18 cellular contexts compared by ENCODE assay signal in genomic region chr12:106971065-106971464, GRCh38. TPM values are rescaled to one million over a fixed set of nuclear protein-coding genes. Genes with fewer than 3 reads are reported as not detected.
A peak's percentile ranks its signal among the peaks of the same experiment; 100 is the strongest.
DNase-seq lines count a peak whose midpoint lies in the region; ATAC-seq, FAIRE-seq and TF ChIP-seq lines count a peak whose summit lies in the region.
"Had no signal": no experiment of that assay in that cellular context is flagged by ENCODE, and none has a peak within 500 bp of the region (broad histone marks: within the 10 kb centered on the region; RNA-seq: fewer than 3 reads in every experiment).

No MANE protein-coding gene starts in this region.

- POLR2A ChIA-PET in activated CD4-positive, alpha-beta T cell treated with anti-CD3 and anti-CD28 coated beads for 36 hours (lab: Charles Lee): no interaction called here
- POLR2A ChIA-PET in CD4-positive, alpha-beta memory T cell (lab: Charles Lee; ENCODE audit: partially characterized antibody): interaction anchor here (1.0 to 1.3 kb wide), 2 partner anchors 13 to 15 kb away, joined by 3 read pairs; partner anchors contain the start of gene TMEM263
- POLR2A ChIA-PET in naive thymus-derived CD8-positive, alpha-beta T cell (lab: Charles Lee): no interaction called here

- no peaks in the 10 kb centered on the region for H3K27me3 ChIP-seq in CD4-positive, alpha-beta memory T cell (ENCODE audit: insufficient read depth, low read length)
- no peaks in the 10 kb centered on the region for H3K27me3 ChIP-seq in astrocyte (ENCODE audit: insufficient read depth, low read length)
- H3K27me3 ChIP-seq: BLaER1 had no signal

- DNase-seq in activated CD4-positive, alpha-beta T cell treated with anti-CD3 and anti-CD28 coated beads for 36 hours: no peak
- DNase-seq in activated CD4-positive, alpha-beta T cell treated with anti-CD3 and anti-CD28 coated beads, Interleukin-2, amount 10 ng/mL, durations not matched to agents 24 days and 14 days: no peak
- no peak for DNase-seq in CD4-positive, alpha-beta memory T cell
- no peak for DNase-seq in astrocyte (ENCODE audit: low read depth)
- DNase-seq in naive thymus-derived CD8-positive, alpha-beta T cell: no peak
- DNase-seq in NCI-H526 (lab: John Stamatoyannopoulos, UW): no peak
- no peak for DNase-seq in NCI-H1092 treated with DMSO at 0.1 percent for 48 hours (lab: John Stamatoyannopoulos, UW)
- DNase-seq: 8988T, KG1, NCI-H1436 treated with DMSO at 0.1 percent for 48 hours, NCI-H2081, NCI-H510A, NCI-H82 had no signal

- no peak overlapping the region for H3K4me3 ChIP-seq in CD4-positive, alpha-beta memory T cell (ENCODE audit: low read length in 2 of 2)
- no peak overlapping the region for H3K4me3 ChIP-seq in astrocyte (ENCODE audit: insufficient read depth, low read depth, low read length)
- H3K4me3 ChIP-seq: BLaER1, GM23338, SK-N-MC had no signal

- no peak overlapping the region for H3K9ac ChIP-seq in astrocyte (ENCODE audit: low read length)
- H3K9ac ChIP-seq: BLaER1 had no signal

- H3K4me2 ChIP-seq in astrocyte (ENCODE audit: low read length): no peak overlapping the region
- H3K4me2 ChIP-seq: BLaER1, GM23338 had no signal

- ATAC-seq in activated CD4-positive, alpha-beta T cell treated with anti-CD3 and anti-CD28 coated beads for 36 hours: no peak
- ATAC-seq in naive thymus-derived CD8-positive, alpha-beta T cell: no peak
- ATAC-seq in HG02870 (IDR thresholded peaks at IDR 0.05; ENCODE audit: unreplicated experiment): no peak
- ATAC-seq: GM23338, Panc1 had no signal

- H3K4me3 Mint-ChIP-seq in activated CD4-positive, alpha-beta T cell treated with anti-CD3 and anti-CD28 coated beads for 36 hours: no peak overlapping the region
- no peak overlapping the region for H3K4me3 Mint-ChIP-seq in activated CD4-positive, alpha-beta T cell treated with anti-CD3 and anti-CD28 coated beads, Interleukin-2, amount 10 ng/mL, durations not matched to agents 24 days and 14 days
- no peak overlapping the region for H3K4me3 Mint-ChIP-seq in CD4-positive, alpha-beta memory T cell
- peak overlapping the region; percentile 22 for H3K4me3 Mint-ChIP-seq in astrocyte (ENCODE audit: unreplicated experiment)
- H3K4me3 Mint-ChIP-seq in naive thymus-derived CD8-positive, alpha-beta T cell: peak overlapping the region in 1 of 10 donors; percentile 12
- H3K4me3 Mint-ChIP-seq: GM23338 had no signal

- H3K36me3 Mint-ChIP-seq in activated CD4-positive, alpha-beta T cell treated with anti-CD3 and anti-CD28 coated beads for 36 hours (ENCODE audit: low read depth): peaks cover 27% of the 10 kb centered on the region
- peaks cover 38% of the 10 kb centered on the region for H3K36me3 Mint-ChIP-seq in activated CD4-positive, alpha-beta T cell treated with anti-CD3 and anti-CD28 coated beads, Interleukin-2, amount 10 ng/mL, durations not matched to agents 24 days and 14 days (ENCODE audit: low read depth)
- H3K36me3 Mint-ChIP-seq in CD4-positive, alpha-beta memory T cell: peaks cover 28 to 53% of the 10 kb centered on the region in 2 donors
- H3K36me3 Mint-ChIP-seq in astrocyte (ENCODE audit: low read depth, unreplicated experiment): peaks cover 29% of the 10 kb centered on the region
- H3K36me3 Mint-ChIP-seq in naive thymus-derived CD8-positive, alpha-beta T cell: peaks cover 0 to 74% (median 22%) of the 10 kb centered on the region in 3 donors

- H3K27ac ChIP-seq in CD4-positive, alpha-beta memory T cell (ENCODE audit: low read depth, low read length): no peak overlapping the region
- no peak overlapping the region for H3K27ac ChIP-seq in astrocyte (ENCODE audit: low read depth, low read length)
- H3K27ac ChIP-seq: BLaER1, SK-N-MC had no signal

- no peaks in the 10 kb centered on the region for H3K27me3 Mint-ChIP-seq in activated CD4-positive, alpha-beta T cell treated with anti-CD3 and anti-CD28 coated beads for 36 hours
- H3K27me3 Mint-ChIP-seq in activated CD4-positive, alpha-beta T cell treated with anti-CD3 and anti-CD28 coated beads, Interleukin-2, amount 10 ng/mL, durations not matched to agents 24 days and 14 days: no peaks in the 10 kb centered on the region
- H3K27me3 Mint-ChIP-seq in CD4-positive, alpha-beta memory T cell: no peaks in the 10 kb centered on the region
- H3K27me3 Mint-ChIP-seq in astrocyte (ENCODE audit: low read depth, unreplicated experiment): no peaks in the 10 kb centered on the region
- H3K27me3 Mint-ChIP-seq in naive thymus-derived CD8-positive, alpha-beta T cell: no peaks in the 10 kb centered on the region

- H3K79me2 ChIP-seq in astrocyte (ENCODE audit: insufficient read depth, low read length): peaks cover 72% of the 10 kb centered on the region

- no peak overlapping the region for H2AFZ ChIP-seq in astrocyte (ENCODE audit: low read depth, low read length)
- H2AFZ ChIP-seq: GM23338 had no signal

- peaks cover 87% of the 10 kb centered on the region for H4K20me1 ChIP-seq in astrocyte (ENCODE audit: insufficient read depth, low read length)

- intact Hi-C loops in activated CD4-positive, alpha-beta T cell treated with anti-CD3 and anti-CD28 coated beads for 36 hours (cut with DNase I, micrococcal nuclease): no loop called here
- intact Hi-C loops in activated CD4-positive, alpha-beta T cell treated with anti-CD3 and anti-CD28 coated beads, Interleukin-2, amount 10 ng/mL, durations not matched to agents 24 days and 14 days (cut with micrococcal nuclease): no loop called here
- intact Hi-C loops in CD4-positive, alpha-beta memory T cell (cut with micrococcal nuclease): no loop called here

- peak overlapping the region; percentile 0 for H3K27ac Mint-ChIP-seq in activated CD4-positive, alpha-beta T cell treated with anti-CD3 and anti-CD28 coated beads for 36 hours
- H3K27ac Mint-ChIP-seq in activated CD4-positive, alpha-beta T cell treated with anti-CD3 and anti-CD28 coated beads, Interleukin-2, amount 10 ng/mL, durations not matched to agents 24 days and 14 days: no peak overlapping the region
- peak overlapping the region in 4 of 7 donors; percentile 1 to 77 (median 18) for H3K27ac Mint-ChIP-seq in CD4-positive, alpha-beta memory T cell
- H3K27ac Mint-ChIP-seq in astrocyte (ENCODE audit: unreplicated experiment): no peak overlapping the region
- H3K27ac Mint-ChIP-seq in naive thymus-derived CD8-positive, alpha-beta T cell: peak overlapping the region in 7 of 10 donors; percentile 5 to 89 (median 36)
- H3K27ac Mint-ChIP-seq: GM23338 had no signal

- CTCF ChIA-PET in activated CD4-positive, alpha-beta T cell treated with anti-CD3 and anti-CD28 coated beads for 36 hours (lab: Charles Lee): interaction anchor here (0.7 to 1.3 kb wide), 2 partner anchors 10 to 481 kb away, joined by 3 read pairs; no protein-coding TSS in a partner anchor
- CTCF ChIA-PET in CD4-positive, alpha-beta memory T cell (lab: Charles Lee; ENCODE audit: partially characterized antibody): no interaction called here

- peaks cover 17% of the 10 kb centered on the region for H3K36me3 ChIP-seq in CD4-positive, alpha-beta memory T cell (ENCODE audit: insufficient read depth, low read length)
- H3K36me3 ChIP-seq in astrocyte (ENCODE audit: insufficient read depth, low read length): peaks cover 48% of the 10 kb centered on the region

- H3K4me1 ChIP-seq in CD4-positive, alpha-beta memory T cell (ENCODE audit: insufficient read depth, low read length): no peaks in the 10 kb centered on the region
- H3K4me1 ChIP-seq in astrocyte (ENCODE audit: insufficient read depth, low read length): peaks cover 22% of the 10 kb centered on the region

- H3K9me3 ChIP-seq in CD4-positive, alpha-beta memory T cell (ENCODE audit: control insufficient read depth in 1 of 2, low read length in 2 of 2): no peaks in the 10 kb centered on the region
- no peaks in the 10 kb centered on the region for H3K9me3 ChIP-seq in astrocyte (ENCODE audit: insufficient read depth, low read depth, low read length)
- H3K9me3 ChIP-seq: BLaER1 had no signal

- FAIRE-seq in astrocyte (lab: Jason Lieb, UNC): no peak

- no peak for TF ChIP-seq CTCF in astrocyte (IDR thresholded peaks at IDR 0.05; ENCODE audit: insufficient read depth, low read depth, low read length)

- H3K4me1 Mint-ChIP-seq in activated CD4-positive, alpha-beta T cell treated with anti-CD3 and anti-CD28 coated beads for 36 hours: peaks cover 21% of the 10 kb centered on the region
- peaks cover 10% of the 10 kb centered on the region for H3K4me1 Mint-ChIP-seq in activated CD4-positive, alpha-beta T cell treated with anti-CD3 and anti-CD28 coated beads, Interleukin-2, amount 10 ng/mL, durations not matched to agents 24 days and 14 days
- H3K4me1 Mint-ChIP-seq in CD4-positive, alpha-beta memory T cell: peaks cover 2 to 12% (median 8%) of the 10 kb centered on the region in 4 donors
- peaks cover 31% of the 10 kb centered on the region for H3K4me1 Mint-ChIP-seq in astrocyte (ENCODE audit: low read depth, unreplicated experiment)
- H3K4me1 Mint-ChIP-seq in naive thymus-derived CD8-positive, alpha-beta T cell: peaks cover 16 to 30% (median 21%) of the 10 kb centered on the region in 4 donors
- H3K4me1 Mint-ChIP-seq: GM23338 had no signal

- no peaks in the 10 kb centered on the region for H3K9me3 Mint-ChIP-seq in activated CD4-positive, alpha-beta T cell treated with anti-CD3 and anti-CD28 coated beads for 36 hours (ENCODE audit: low read depth)
- H3K9me3 Mint-ChIP-seq in activated CD4-positive, alpha-beta T cell treated with anti-CD3 and anti-CD28 coated beads, Interleukin-2, amount 10 ng/mL, durations not matched to agents 24 days and 14 days: no peaks in the 10 kb centered on the region
- no peaks in the 10 kb centered on the region for H3K9me3 Mint-ChIP-seq in CD4-positive, alpha-beta memory T cell
- H3K9me3 Mint-ChIP-seq in astrocyte (ENCODE audit: unreplicated experiment): no peaks in the 10 kb centered on the region
- H3K9me3 Mint-ChIP-seq in naive thymus-derived CD8-positive, alpha-beta T cell: no peaks in the 10 kb centered on the region
- H3K9me3 Mint-ChIP-seq: GM23338 had no signal

RNA-seq across cellular contexts. Expression of gene TMEM263, which starts 15.4 kb away (rescaled TPM):
- total RNA-seq in activated CD4-positive, alpha-beta T cell treated with anti-CD3 and anti-CD28 coated beads for 36 hours: 10 to 100 TPM; 38.9 to 43.0 TPM
- 24.8 and 26.6 TPM in 2 replicates for total RNA-seq in activated CD4-positive, alpha-beta T cell treated with anti-CD3 and anti-CD28 coated beads, Interleukin-2, amount 10 ng/mL, durations not matched to agents 24 days and 14 days
- 10 to 100 TPM; 31.2 to 32.9 TPM for total RNA-seq in CD4-positive, alpha-beta memory T cell
- polyA plus RNA-seq in CD4-positive, alpha-beta memory T cell: 10 to 100 TPM; 28.4 to 30.1 TPM
- 160 and 174 TPM in 2 replicates for total RNA-seq in astrocyte
- 10 to 100 TPM; 47.2 to 53.1 TPM for total RNA-seq in naive thymus-derived CD8-positive, alpha-beta T cell
- 10 to 100 TPM; 38.7 to 54.7 (median 38.9) TPM for polyA plus RNA-seq in naive thymus-derived CD8-positive, alpha-beta T cell

RNA-seq across cellular contexts. Expression of gene MTERF2, which starts 15.9 kb away (rescaled TPM):
- total RNA-seq in activated CD4-positive, alpha-beta T cell treated with anti-CD3 and anti-CD28 coated beads for 36 hours: 1 to 10 TPM; 5.0 to 5.8 TPM
- total RNA-seq in activated CD4-positive, alpha-beta T cell treated with anti-CD3 and anti-CD28 coated beads, Interleukin-2, amount 10 ng/mL, durations not matched to agents 24 days and 14 days: 3.1 and 4.3 TPM in 2 replicates
- 10 to 100 TPM; 12.0 TPM for total RNA-seq in CD4-positive, alpha-beta memory T cell
- polyA plus RNA-seq in CD4-positive, alpha-beta memory T cell: 1 to 10 TPM; 5.6 to 8.5 TPM
- 4.5 and 5.1 TPM in 2 replicates for total RNA-seq in astrocyte
- total RNA-seq in naive thymus-derived CD8-positive, alpha-beta T cell: 10 to 100 TPM; 13.1 to 14.3 TPM
- 1 to 10 TPM; 4.4 to 9.3 (median 8.5) TPM for polyA plus RNA-seq in naive thymus-derived CD8-positive, alpha-beta T cell

Comparison
In these comparisons a context has a peak if more than half of its experiments do, and no peak if none do; other contexts are left out.
1. H3K27ac Mint-ChIP-seq: peak in activated CD4-positive, alpha-beta T cell treated with anti-CD3 and anti-CD28 coated beads for 36 hours (single experiment), CD4-positive, alpha-beta memory T cell (4 of 7) and naive thymus-derived CD8-positive, alpha-beta T cell (7 of 10); none in activated CD4-positive, alpha-beta T cell treated with anti-CD3 and anti-CD28 coated beads, Interleukin-2, amount 10 ng/mL, durations not matched to agents 24 days and 14 days (single experiment) and astrocyte (single experiment).